ENCODE assay signal across 14 cellular contexts in genomic region chr9:89536145-89536574, GRCh38. TPM values are rescaled to one million over a fixed set of nuclear protein-coding genes. Genes with fewer than 3 reads are reported as not detected.
DNase-seq lines count a peak whose midpoint lies in the region; ATAC-seq and TF ChIP-seq lines count a peak whose summit lies in the region.
"Had no signal": no experiment of that assay in that cellular context is flagged by ENCODE, and none has a peak within 500 bp of the region (broad histone marks: within the 10 kb centered on the region; RNA-seq: fewer than 3 reads in every experiment).

No MANE protein-coding gene starts in this region.

- H3K4me1 ChIP-seq in DND-41 (ENCODE audit: insufficient read depth, low read length), result peaks cover 55% of the 10 kb centered on the region
- H3K4me1 ChIP-seq: colonic mucosa had no signal

- H3K4me3 ChIP-seq in DND-41 (ENCODE audit: low read depth in 1 of 2, low read length in 2 of 2), result no peak overlapping the region
- H3K4me3 ChIP-seq: colonic mucosa, GM23248, hepatocyte, tibial nerve had no signal

- intact Hi-C loops in dendritic cell treated with granulocyte-macrophage colony-stimulating factor and Interleukin-4, amounts not matched to agents 40 ng/mL and 50 ng/mL, for 4 days (cut with micrococcal nuclease), result no loop called here
- intact Hi-C loops in left cardiac atrium (cut with DNase I), result no loop called here

- no peak for TF ChIP-seq CTCF in DND-41 (IDR thresholded peaks at IDR 0.05; ENCODE audit: borderline replicate concordance, extremely low read depth, low read length, poor library complexity, severe bottlenecking)

- H3K36me3 ChIP-seq in DND-41 (ENCODE audit: insufficient read depth, low read length), result no peaks in the 10 kb centered on the region
- H3K36me3 ChIP-seq: colonic mucosa, tibial nerve had no signal

- peak overlapping the region; percentile 54 for H3K9ac ChIP-seq in DND-41 (ENCODE audit: low read depth, low read length)
- H3K9ac ChIP-seq: GM23248 had no signal

- H3K9me3 ChIP-seq in DND-41 (ENCODE audit: insufficient read depth, low read length, severe bottlenecking), result no peaks in the 10 kb centered on the region
- H3K9me3 ChIP-seq: colonic mucosa, tibial nerve had no signal

- H3K4me1 Mint-ChIP-seq in dendritic cell treated with granulocyte-macrophage colony-stimulating factor and Interleukin-4, amounts not matched to agents 40 ng/mL and 50 ng/mL, for 4 days (ENCODE audit: low read depth), result peaks cover 51% of the 10 kb centered on the region

- H4K20me1 ChIP-seq in DND-41 (ENCODE audit: insufficient read depth, low read length), result no peaks in the 10 kb centered on the region

- H3K27ac ChIP-seq in DND-41 (ENCODE audit: low read length), result peak overlapping the region; percentile 94
- H3K27ac ChIP-seq: colonic mucosa, GM23248, hepatocyte had no signal

- peak overlapping the region; percentile 38 for H3K4me2 ChIP-seq in DND-41 (ENCODE audit: insufficient read depth, low read length)
- H3K4me2 ChIP-seq: hepatocyte had no signal

- no peak overlapping the region for H3K4me3 Mint-ChIP-seq in dendritic cell treated with granulocyte-macrophage colony-stimulating factor and Interleukin-4, amounts not matched to agents 40 ng/mL and 50 ng/mL, for 4 days

- peak overlapping the region; percentile 24 for H3K27ac Mint-ChIP-seq in dendritic cell treated with granulocyte-macrophage colony-stimulating factor and Interleukin-4, amounts not matched to agents 40 ng/mL and 50 ng/mL, for 4 days

- 0 out of 2 replicates have a peak overlapping the region, but pooled peaks have one; percentile 10 for H2AFZ ChIP-seq in DND-41 (ENCODE audit: low read depth, low read length)
- H2AFZ ChIP-seq: GM23248, hepatocyte had no signal

- peak; percentile 88 for ATAC-seq in DND-41 (ENCODE audit: insufficient read depth, low read depth)
- ATAC-seq in GM19395 (IDR thresholded peaks at IDR 0.05; ENCODE audit: unreplicated experiment), result peak; percentile 69
- ATAC-seq in HG03571 (IDR thresholded peaks at IDR 0.05; ENCODE audit: unreplicated experiment), result no peak
- ATAC-seq in HG03521 (IDR thresholded peaks at IDR 0.05; ENCODE audit: unreplicated experiment), result no peak
- ATAC-seq in left cardiac atrium, result no peak

- no peaks in the 10 kb centered on the region for H3K27me3 ChIP-seq in DND-41 (ENCODE audit: insufficient read depth, low read length, poor library complexity)
- H3K27me3 ChIP-seq: colonic mucosa, hepatocyte, tibial nerve had no signal

- H3K27me3 Mint-ChIP-seq in dendritic cell treated with granulocyte-macrophage colony-stimulating factor and Interleukin-4, amounts not matched to agents 40 ng/mL and 50 ng/mL, for 4 days, result peaks cover 8% of the 10 kb centered on the region

- H3K36me3 Mint-ChIP-seq in dendritic cell treated with granulocyte-macrophage colony-stimulating factor and Interleukin-4, amounts not matched to agents 40 ng/mL and 50 ng/mL, for 4 days (ENCODE audit: low read depth), result no peaks in the 10 kb centered on the region

- H3K9me3 Mint-ChIP-seq in dendritic cell treated with granulocyte-macrophage colony-stimulating factor and Interleukin-4, amounts not matched to agents 40 ng/mL and 50 ng/mL, for 4 days, result no peaks in the 10 kb centered on the region

- H3K79me2 ChIP-seq in DND-41 (ENCODE audit: insufficient read depth, low read length), result peaks cover 5% of the 10 kb centered on the region; the same call in 1 of the 2 replicates
- H3K79me2 ChIP-seq: hepatocyte had no signal

- peak; percentile 59 for DNase-seq in DND-41
- DNase-seq in Kasumi-1 (lab: John Stamatoyannopoulos, UW), result peak; percentile 79 to 80
- DNase-seq in NCI-H748 (lab: John Stamatoyannopoulos, UW; ENCODE audit: unreplicated experiment), result no peak
- no peak for DNase-seq in left cardiac atrium
- DNase-seq: activated CD4-positive, alpha-beta T cell treated with anti-CD3 and anti-CD28 coated beads, Interleukin-2, amount 50 U/mL, for 1 hour; colonic mucosa; GM23248; NCI-H748 treated with DMSO at 0.1 percent for 48 hours had no signal

RNA-seq across cellular contexts. Expression of gene SEMA4D, which starts 38.2 kb away (rescaled TPM):
- total RNA-seq in left cardiac atrium, result 10 to 100 TPM; 17.5 to 22.4 TPM

Comparison
In these comparisons a context has a peak if more than half of its experiments do, and no peak if none do; other contexts are left out.
1. ATAC-seq: peak in DND-41 (single experiment) and GM19395 (single experiment); none in HG03571 (single experiment), HG03521 (single experiment) and left cardiac atrium (0 of 2).
2. DNase-seq: peak in DND-41 (single experiment) and Kasumi-1 (2 of 2); none in NCI-H748 (single experiment) and left cardiac atrium (single experiment).